Comparison of ENCODE assay signal across 1 cellular context in genomic region chr1:167938083-167938482, GRCh38.
TF ChIP-seq lines count a peak whose summit lies in the region.

No MANE protein-coding gene starts in this region.

TF ChIP-seq in GM12878, 131 proteins besides CTCF, POLR2A, EP300 and RAD21 (continued from another document):
- TF ChIP-seq ZNF384 (IDR thresholded peaks at IDR 0.05; ENCODE audit: borderline replicate concordance, low read depth, low read length) = no peak
- TF ChIP-seq MEF2A (IDR thresholded peaks at IDR 0.05; ENCODE audit: insufficient read depth, low read depth, low read length) = no peak
- TF ChIP-seq RB1 (IDR thresholded peaks at IDR 0.05; ENCODE audit: borderline replicate concordance) = no peak
- no peak for TF ChIP-seq TCF7 (IDR thresholded peaks at IDR 0.05; ENCODE audit: borderline replicate concordance)
- TF ChIP-seq RAD51 (IDR thresholded peaks at IDR 0.05) = no peak
- no peak for TF ChIP-seq MYB (IDR thresholded peaks at IDR 0.05; ENCODE audit: borderline replicate concordance, low read depth, low read length)
